8 cellular contexts compared by ENCODE assay signal in the genomic region with DNA sequence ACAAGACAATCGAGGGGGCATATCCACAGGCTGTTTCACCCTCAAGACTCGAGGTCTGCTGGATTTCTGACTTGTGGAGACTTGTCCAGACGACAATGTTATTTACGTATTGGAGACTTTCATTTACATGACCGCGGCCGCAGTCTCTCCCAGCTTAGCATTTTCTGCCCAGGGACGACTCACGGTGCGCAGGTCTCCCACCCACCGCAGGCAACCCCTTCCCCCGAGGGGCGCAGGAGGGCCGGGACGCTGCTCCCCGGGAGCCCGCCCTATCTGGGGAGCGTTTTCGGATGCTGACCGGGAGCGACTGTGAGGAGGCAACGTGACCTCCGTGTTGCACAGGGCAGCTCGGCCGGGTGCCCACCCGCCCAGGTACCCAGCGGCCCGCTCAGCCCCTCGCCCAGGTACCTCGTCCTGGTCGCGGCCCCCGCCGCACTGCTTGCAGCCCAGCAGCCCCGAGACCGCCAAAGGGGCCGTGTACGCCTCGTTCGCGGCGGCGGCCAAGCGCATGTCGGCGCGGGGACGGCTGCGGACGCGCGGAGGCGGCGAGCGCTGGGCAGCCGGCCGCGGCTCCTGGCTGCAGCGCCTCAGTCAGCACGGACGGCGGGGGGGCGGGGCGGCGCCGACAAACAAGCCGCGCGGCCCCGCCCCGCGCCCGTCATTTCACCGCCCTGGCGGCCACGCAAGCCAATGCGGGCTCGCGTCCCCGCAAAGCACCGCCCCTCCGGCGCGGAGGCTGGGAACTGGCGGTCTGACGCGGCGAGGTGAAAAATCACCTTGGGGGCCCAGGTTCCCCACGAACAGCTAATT.
A peak's percentile ranks its signal among the peaks of the same experiment; 100 is the strongest.
DNase-seq lines count a peak whose midpoint lies in the region; FAIRE-seq and TF ChIP-seq lines count a peak whose summit lies in the region.

No MANE protein-coding gene starts in this region.

- CTCF ChIA-PET in CD4-positive, alpha-beta memory T cell (lab: Charles Lee; ENCODE audit: partially characterized antibody): interaction anchor here (0.6 to 6.0 kb wide), 6 partner anchors 9 to 467 kb away, joined by 3 to 61 read pairs (median 4); a partner anchor contains a TSS
- CTCF ChIA-PET in endothelial cell of umbilical vein (lab: Charles Lee): interaction anchor here (0.7 to 2.2 kb wide), 6 partner anchors 17 to 116 kb away, joined by 3 to 9 read pairs (median 3); no protein-coding TSS in a partner anchor

- H3K4me1 Mint-ChIP-seq in CD4-positive, alpha-beta memory T cell: peaks cover 45 to 81% (median 59%) of the 10 kb centered on the region in 4 donors

- FAIRE-seq in endothelial cell of umbilical vein (lab: Jason Lieb, UNC): peak; percentile 67

- H3K9me1 ChIP-seq in endothelial cell of umbilical vein (replicated peaks; ENCODE audit: control insufficient read depth, extremely low read depth, insufficient read depth, low read length): no peaks in the 10 kb centered on the region

- dilution Hi-C loops in endothelial cell of umbilical vein (cut with MboI; ENCODE audit: extremely low pct_ligation_motif_present, low sequenced_read_pairs): no loop called here

- no peaks in the 10 kb centered on the region for H3K27me3 ChIP-seq in CD4-positive, alpha-beta memory T cell (ENCODE audit: insufficient read depth, low read length)
- no peaks in the 10 kb centered on the region for H3K27me3 ChIP-seq in endothelial cell of umbilical vein (ENCODE audit: control insufficient read depth in 2 of 2, insufficient read depth in 2 of 2, low read length in 2 of 2)

- BruUV-seq in endothelial cell of umbilical vein (replicated peaks; lab: Mats Ljungman, UMichigan): no TSS peak

- peaks cover 0 to 12% of the 10 kb centered on the region in 2 donors for H3K36me3 Mint-ChIP-seq in CD4-positive, alpha-beta memory T cell

- TF ChIP-seq CTCF in GM20000 (IDR thresholded peaks at IDR 0.05; ENCODE audit: extremely low read depth, missing control alignments) (no peak), endothelial cell of umbilical vein (IDR thresholded peaks at IDR 0.05; ENCODE audit: extremely low read depth in 1 of 2, insufficient read depth in 1 of 2, low read depth in 1 of 2, low read length in 2 of 2) (no peak)

- no peaks in the 10 kb centered on the region for H4K20me1 ChIP-seq in endothelial cell of umbilical vein (replicated peaks; ENCODE audit: control insufficient read depth, extremely low read depth, insufficient read depth, low read length)

- no peaks in the 10 kb centered on the region for H3K36me3 ChIP-seq in CD4-positive, alpha-beta memory T cell (ENCODE audit: insufficient read depth, low read length)
- no peaks in the 10 kb centered on the region for H3K36me3 ChIP-seq in endothelial cell of umbilical vein (ENCODE audit: control insufficient read depth in 2 of 2, extremely low read depth in 1 of 2, insufficient read depth in 2 of 2, low read length in 2 of 2)

- peak overlapping the region; percentile 92 for H3K4me2 ChIP-seq in endothelial cell of umbilical vein (ENCODE audit: insufficient read depth, low read length)

- H2AFZ ChIP-seq in endothelial cell of umbilical vein (ENCODE audit: low read depth, low read length): peak overlapping the region; percentile 96

- peaks cover 0 to 1% (median 0%) of the 10 kb centered on the region in 8 donors for H3K9me3 Mint-ChIP-seq in CD4-positive, alpha-beta memory T cell

- peak overlapping the region; percentile 94 to 100 (median 99) for H3K4me3 Mint-ChIP-seq in CD4-positive, alpha-beta memory T cell

- no peaks in the 10 kb centered on the region for H3K27me3 Mint-ChIP-seq in CD4-positive, alpha-beta memory T cell

- peak overlapping the region; percentile 94 to 100 (median 100) for H3K27ac Mint-ChIP-seq in CD4-positive, alpha-beta memory T cell

- H3K79me2 ChIP-seq in endothelial cell of umbilical vein (ENCODE audit: control insufficient read depth, insufficient read depth, low read length): peaks cover 7% of the 10 kb centered on the region

- no peaks in the 10 kb centered on the region for H3K9me3 ChIP-seq in CD4-positive, alpha-beta memory T cell (ENCODE audit: control insufficient read depth in 1 of 2, low read length in 2 of 2)
- H3K9me3 ChIP-seq in endothelial cell of umbilical vein (replicated peaks; ENCODE audit: control insufficient read depth, insufficient read depth, low read length): no peaks in the 10 kb centered on the region

- H3K27ac ChIP-seq in CD4-positive, alpha-beta memory T cell (ENCODE audit: low read depth, low read length): peak overlapping the region; percentile 96
- H3K27ac ChIP-seq in endothelial cell of umbilical vein (ENCODE audit: insufficient read depth, low read depth, low read length): peak overlapping the region; percentile 41

- POLR2A ChIA-PET in CD4-positive, alpha-beta memory T cell (lab: Charles Lee; ENCODE audit: partially characterized antibody): interaction anchor here (0.6 to 6.4 kb wide), 26 partner anchors 10 to 748 kb away, joined by 3 to 59 read pairs (median 4); a partner anchor contains a TSS
- POLR2A ChIA-PET in endothelial cell of umbilical vein (lab: Charles Lee): no interaction called here

- peak; percentile 90 to 92 (median 90) for DNase-seq in CD4-positive, alpha-beta memory T cell
- DNase-seq in GM20000 (ENCODE audit: low spot score) (peak; percentile 87), HT-29 (ENCODE audit: low spot score) (peak; percentile 94), NOMO-1 treated with dmso at 0.1 percent for 144 hours (lab: John Stamatoyannopoulos, UW; ENCODE audit: unreplicated experiment) (peak; percentile 45), endothelial cell of umbilical vein (ENCODE audit: low read depth, low spot score) (peak; percentile 86), midbrain (lab: John Stamatoyannopoulos, UW) (peak; percentile 95)
- DNase-seq in activated CD8-positive, alpha-beta memory T cell treated with anti-CD3 and anti-CD28 coated beads, Interleukin-2, amount 50 U/mL, for 48 hours: peak; percentile 94
- DNase-seq in stimulated activated CD8-positive, alpha-beta memory T cell treated with anti-CD3 and anti-CD28 coated beads, Interleukin-15, amount 100 ng/mL, for 4 hours (ENCODE audit: low read depth in 2 of 2): peak; percentile 78 to 83

- peaks cover 65% of the 10 kb centered on the region for H3K4me1 ChIP-seq in CD4-positive, alpha-beta memory T cell (ENCODE audit: insufficient read depth, low read length)
- H3K4me1 ChIP-seq in endothelial cell of umbilical vein (ENCODE audit: control insufficient read depth, extremely low read depth, insufficient read depth, low read length): peaks cover 6% of the 10 kb centered on the region

- H3K9ac ChIP-seq in endothelial cell of umbilical vein (replicated peaks; ENCODE audit: extremely low read depth, insufficient read depth, low read length): peak overlapping the region; percentile 78

- peak overlapping the region; percentile 77 to 86 for H3K4me3 ChIP-seq in CD4-positive, alpha-beta memory T cell (ENCODE audit: low read length in 2 of 2)
- H3K4me3 ChIP-seq in endothelial cell of umbilical vein (replicated peaks in 1 of 3; ENCODE audit: insufficient read depth in 1 of 3, low read depth in 1 of 3, low read length in 3 of 3): peak overlapping the region; percentile 63 to 95 (median 92)

- intact Hi-C loops in CD4-positive, alpha-beta memory T cell (cut with micrococcal nuclease): loop anchor here (1.0 to 10.0 kb wide), 11 partner anchors 50 to 1808 kb away; a partner anchor contains a TSS
- intact Hi-C loops in endothelial cell of umbilical vein (cut with micrococcal nuclease): loop anchor here (1.0 to 5.0 kb wide), 5 partner anchors 50 to 446 kb away; a partner anchor contains a TSS

- TF ChIP-seq POLR2A in endothelial cell of umbilical vein (IDR thresholded peaks at IDR 0.05; ENCODE audit: low read depth, low read length): peak; percentile 75

TF ChIP-seq in endothelial cell of umbilical vein, 7 proteins besides CTCF, POLR2A, EP300 and RAD21:
- TF ChIP-seq, protein P1, sequence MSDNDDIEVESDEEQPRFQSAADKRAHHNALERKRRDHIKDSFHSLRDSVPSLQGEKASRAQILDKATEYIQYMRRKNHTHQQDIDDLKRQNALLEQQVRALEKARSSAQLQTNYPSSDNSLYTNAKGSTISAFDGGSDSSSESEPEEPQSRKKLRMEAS (IDR thresholded peaks at IDR 0.05; ENCODE audit: insufficient read depth, insufficient read length): no peak
- TF ChIP-seq FOS (IDR thresholded peaks at IDR 0.05; ENCODE audit: borderline replicate concordance, insufficient read depth, low read length): no peak
- TF ChIP-seq JUN (IDR thresholded peaks at IDR 0.05; ENCODE audit: borderline replicate concordance, insufficient read depth, insufficient read length, low read depth): no peak
- TF ChIP-seq MYC (IDR thresholded peaks at IDR 0.05; ENCODE audit: low read depth, low read length): no peak
- TF ChIP-seq POLR2AphosphoS5 (IDR thresholded peaks at IDR 0.05; ENCODE audit: insufficient read depth, low read depth, low read length): peak; percentile 74
- no peak for TF ChIP-seq GATA2 (IDR thresholded peaks at IDR 0.05; ENCODE audit: insufficient read depth, insufficient read length, low read depth, low read length)
- TF ChIP-seq EZH2 (IDR thresholded peaks at IDR 0.05; ENCODE audit: borderline replicate concordance, low read depth, low read length, severe bottlenecking): no peak

Comparison
In these comparisons a context has a peak if more than half of its experiments do, and no peak if none do; other contexts are left out.
1. Peak in every context shown above with its lines: DNase-seq, H3K4me3 ChIP-seq and H3K27ac ChIP-seq.
2. DNase-seq: peak in every context shown above with its lines; median percentile 95 in midbrain; 94 in HT-29; 94 in activated CD8-positive, alpha-beta memory T cell treated with anti-CD3 and anti-CD28 coated beads, Interleukin-2, amount 50 U/mL, for 48 hours; 90 in CD4-positive, alpha-beta memory T cell; 87 in GM20000; 86 in endothelial cell of umbilical vein; 80 in stimulated activated CD8-positive, alpha-beta memory T cell treated with anti-CD3 and anti-CD28 coated beads, Interleukin-15, amount 100 ng/mL, for 4 hours; 45 in NOMO-1 treated with dmso at 0.1 percent for 144 hours.